ENCODE assay signal across 29 cellular contexts in the genomic region with DNA sequence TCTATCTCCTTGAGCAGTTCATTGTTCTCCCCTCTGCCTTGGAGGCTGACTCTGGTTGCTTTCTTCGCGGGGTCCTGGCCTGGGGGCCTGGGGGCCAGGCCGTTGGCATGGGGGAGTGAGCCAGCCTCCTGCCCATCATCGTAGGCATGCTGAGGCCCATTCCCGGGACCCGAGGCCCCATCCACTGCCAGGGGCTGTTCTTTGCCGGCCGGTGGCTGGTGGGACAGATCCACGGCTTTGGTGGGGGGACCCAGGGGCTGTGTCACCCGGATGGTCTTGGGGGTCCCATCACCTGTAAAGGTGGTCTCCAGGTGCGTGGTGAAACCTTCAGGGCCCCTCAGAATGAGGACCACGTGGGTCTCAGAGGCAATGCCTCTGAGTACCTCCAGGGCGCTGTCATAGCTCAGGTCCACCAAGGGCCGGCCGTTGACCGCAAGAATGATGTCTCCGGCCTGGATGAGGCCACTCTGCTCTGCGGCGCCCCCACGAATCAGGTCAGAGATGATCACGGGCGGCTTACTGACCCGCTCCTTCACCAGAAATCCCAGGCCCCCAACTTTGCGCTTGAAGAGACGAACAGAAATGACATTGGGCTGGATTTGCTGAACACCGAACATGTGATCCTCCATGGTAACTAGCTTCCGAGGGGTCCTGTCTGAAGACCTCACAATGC. TPM values are rescaled to one million over a fixed set of nuclear protein-coding genes. Genes with fewer than 3 reads are reported as not detected.
"Had no signal": no experiment of that assay in that cellular context is flagged by ENCODE, and none has a peak within 500 bp of the region (broad histone marks: within the 10 kb centered on the region; RNA-seq: fewer than 3 reads in every experiment).

No MANE protein-coding gene starts in this region.

- H3K27ac ChIP-seq: adrenal gland, body of pancreas, breast epithelium, Peyer's patch, SJSA1 had no signal

- H3K4me1 ChIP-seq: adrenal gland, body of pancreas, breast epithelium, Peyer's patch had no signal

- H3K4me3 ChIP-seq: adrenal gland, body of pancreas, breast epithelium, Peyer's patch, SJSA1 had no signal

- H3K4me3 Mint-ChIP-seq: activated CD4-positive, alpha-beta T cell treated with anti-CD3 and anti-CD28 coated beads for 36 hours; activated CD4-positive, alpha-beta T cell treated with anti-CD3 and anti-CD28 coated beads, Interleukin-2, amount 10 ng/mL, durations not matched to agents 7 days and 5 days; activated CD8-positive, alpha-beta T cell treated with anti-CD3 and anti-CD28 coated beads, Interleukin-2, amount 10 ng/mL, durations not matched to agents 7 days and 5 days; activated naive CD4-positive, alpha-beta T cell treated with anti-CD3 and anti-CD28 coated beads for 36 hours; activated T-cell treated with anti-CD3 and anti-CD28 coated beads, Interleukin-2, amount 50 U/mL, for 24 hours; T-helper 1 cell treated with Interleukin-12 subunit alpha and Interleukin-12 subunit beta and Interleukin-4 antibody, amounts not matched to agents 30 μg/mL and 1 μg/mL, for 36 hours; T-helper 2 cell treated with Interferon-gamma antibody and Interleukin-4, amounts not matched to agents 5 μg/mL and 100 μg/mL, for 36 hours had no signal

- H3K9me3 ChIP-seq: adrenal gland, body of pancreas, breast epithelium, Peyer's patch, SJSA1, SK-N-SH had no signal

- H3K36me3 ChIP-seq: adrenal gland, breast epithelium, Peyer's patch, SJSA1 had no signal

- H3K36me3 Mint-ChIP-seq: activated naive CD4-positive, alpha-beta T cell treated with anti-CD3 and anti-CD28 coated beads, Interleukin-2, amount 50 U/mL, for 72 hours had no signal

- ATAC-seq: activated CD4-positive, alpha-beta T cell treated with anti-CD3 and anti-CD28 coated beads for 36 hours; activated CD4-positive, CD25-positive, alpha-beta regulatory T cell treated with anti-CD3 and anti-CD28 coated beads, Interleukin-2, amount 50 U/mL, for 24 hours; activated CD8-positive, alpha-beta T cell treated with anti-CD3 and anti-CD28 coated beads, Interleukin-2, amount 10 ng/mL, durations not matched to agents 7 days and 5 days; activated naive CD4-positive, alpha-beta T cell treated with anti-CD3 and anti-CD28 coated beads, Interleukin-2, amount 50 U/mL, for 72 hours; body of pancreas; PC-3 had no signal

- H3K27me3 ChIP-seq: adrenal gland, body of pancreas, Peyer's patch, SJSA1 had no signal

- H3K4me2 ChIP-seq: SK-N-SH had no signal

- H3K4me1 Mint-ChIP-seq: activated CD4-positive, alpha-beta T cell treated with anti-CD3 and anti-CD28 coated beads for 36 hours; activated CD4-positive, alpha-beta T cell treated with anti-CD3 and anti-CD28 coated beads, Interleukin-2, amount 10 ng/mL, durations not matched to agents 7 days and 5 days had no signal

- DNase-seq: activated CD4-positive, alpha-beta T cell treated with anti-CD3 and anti-CD28 coated beads for 36 hours; activated CD4-positive, alpha-beta T cell treated with anti-CD3 and anti-CD28 coated beads, Interleukin-2, amount 10 ng/mL, durations not matched to agents 7 days and 5 days; activated CD4-positive, alpha-beta T cell treated with anti-CD3 and anti-CD28 coated beads, Interleukin-2, amount 50 U/mL, for 48 hours; activated CD8-positive, alpha-beta T cell treated with anti-CD3 and anti-CD28 coated beads, Interleukin-2, amount 10 ng/mL, durations not matched to agents 7 days and 5 days; activated gamma-delta T cell treated with Interleukin-2 at 50 U/mL for 16 hours; activated naive CD4-positive, alpha-beta T cell treated with anti-CD3 and anti-CD28 coated beads for 36 hours; activated T-cell treated with anti-CD3 and anti-CD28 coated beads, Interleukin-2, amount 50 U/mL, for 24 hours; adrenal gland; body of pancreas; MM.1S; MV-4-11; NCI-H1092; NCI-H1436 treated with DMSO at 0.1 percent for 48 hours; NCI-H1694 treated with DMSO at 0.1 percent for 48 hours; NCI-H2029; NCI-H345; NCI-H526; NCI-H748 treated with DMSO at 0.1 percent for 48 hours; NK-92 treated with Interleukin-12 subunit alpha and Interleukin-12 subunit beta, amount 100 ng/mL, for 24 hours; PC-3; Peyer's patch; RPMI8226; SK-N-SH had no signal

- H3K9me2 ChIP-seq: SK-N-SH had no signal

- H3K27ac Mint-ChIP-seq: activated CD4-positive, alpha-beta T cell treated with anti-CD3 and anti-CD28 coated beads for 36 hours; activated CD4-positive, alpha-beta T cell treated with anti-CD3 and anti-CD28 coated beads, Interleukin-2, amount 10 ng/mL, durations not matched to agents 7 days and 5 days; activated CD8-positive, alpha-beta T cell treated with anti-CD3 and anti-CD28 coated beads, Interleukin-2, amount 10 ng/mL, durations not matched to agents 7 days and 5 days; activated naive CD4-positive, alpha-beta T cell treated with anti-CD3 and anti-CD28 coated beads for 36 hours; activated naive CD4-positive, alpha-beta T cell treated with anti-CD3 and anti-CD28 coated beads, Interleukin-2, amount 50 U/mL, for 72 hours; activated T-cell treated with anti-CD3 and anti-CD28 coated beads, Interleukin-2, amount 50 U/mL, for 24 hours; T-helper 1 cell treated with Interleukin-12 subunit alpha and Interleukin-12 subunit beta and Interleukin-4 antibody, amounts not matched to agents 30 μg/mL and 1 μg/mL, for 36 hours; T-helper 2 cell treated with Interferon-gamma antibody and Interleukin-4, amounts not matched to agents 5 μg/mL and 100 μg/mL, for 36 hours had no signal

- H3K9me3 Mint-ChIP-seq: activated CD4-positive, alpha-beta T cell treated with anti-CD3 and anti-CD28 coated beads, Interleukin-2, amount 10 ng/mL, durations not matched to agents 7 days and 5 days; activated naive CD4-positive, alpha-beta T cell treated with anti-CD3 and anti-CD28 coated beads for 36 hours; activated T-cell treated with anti-CD3 and anti-CD28 coated beads, Interleukin-2, amount 50 U/mL, for 24 hours; T-helper 1 cell treated with Interleukin-12 subunit alpha and Interleukin-12 subunit beta and Interleukin-4 antibody, amounts not matched to agents 30 μg/mL and 1 μg/mL, for 36 hours; T-helper 2 cell treated with Interferon-gamma antibody and Interleukin-4, amounts not matched to agents 5 μg/mL and 100 μg/mL, for 36 hours had no signal

RNA-seq across cellular contexts. Expression of a gene that starts 30.8 kb away (rescaled TPM):
- total RNA-seq: activated CD4-positive, alpha-beta T cell treated with anti-CD3 and anti-CD28 coated beads for 36 hours; activated CD4-positive, alpha-beta T cell treated with anti-CD3 and anti-CD28 coated beads, Interleukin-2, amount 10 ng/mL, durations not matched to agents 7 days and 5 days; activated CD8-positive, alpha-beta T cell treated with anti-CD3 and anti-CD28 coated beads, Interleukin-2, amount 10 ng/mL, durations not matched to agents 7 days and 5 days; SJSA1 had no signal
